In genomic region chr10:14652067-14652466, GRCh38 we compare ENCODE assay signal across 2 cellular contexts.
A peak's percentile ranks its signal among the peaks of the same experiment; 100 is the strongest.
TF ChIP-seq lines count a peak whose summit lies in the region.

No MANE protein-coding gene starts in this region.

TF ChIP-seq in HEK293, 187 proteins besides CTCF, POLR2A, EP300 and RAD21 (continued from another document):
- TF ChIP-seq, protein P1, sequence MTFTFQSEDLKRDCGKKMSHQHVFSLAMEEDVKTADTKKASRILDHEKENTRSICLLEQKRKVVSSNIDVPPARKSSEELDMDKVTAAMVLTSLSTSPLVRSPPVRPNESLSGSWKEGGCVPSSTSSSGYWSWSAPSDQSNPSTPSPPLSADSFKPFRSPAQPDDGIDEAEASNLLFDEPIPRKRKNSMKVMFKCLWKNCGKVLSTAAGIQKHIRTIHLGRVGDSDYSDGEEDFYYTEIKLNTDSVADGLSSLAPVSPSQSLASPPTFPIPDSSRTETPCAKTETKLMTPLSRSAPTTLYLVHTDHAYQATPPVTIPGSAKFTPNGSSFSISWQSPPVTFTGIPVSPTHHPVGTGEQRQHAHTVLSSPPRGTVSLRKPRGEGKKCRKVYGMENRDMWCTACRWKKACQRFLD (tag by site-specific recombination; IDR thresholded peaks at IDR 0.05), result no peak

TF ChIP-seq in SK-N-SH treated with all-trans-retinoic acid at 6 μM for 48 hours, 23 proteins besides CTCF, POLR2A, EP300 and RAD21 (continued from another document):
- TF ChIP-seq TSHZ2 (CRISPR knock-in tag; IDR thresholded peaks at IDR 0.05), result peak; percentile 45; the same call in 1 of the 2 replicates
